8 cellular contexts compared by ENCODE assay signal in genomic region chr15:99250494-99251435, GRCh38. TPM values are rescaled to one million over a fixed set of nuclear protein-coding genes. Genes with fewer than 3 reads are reported as not detected.
DNase-seq lines count a peak whose midpoint lies in the region; ATAC-seq and TF ChIP-seq lines count a peak whose summit lies in the region.

No MANE protein-coding gene starts in this region.

- no peak for TF ChIP-seq CTCF in MM.1S (IDR thresholded peaks at IDR 0.05; ENCODE audit: low read length)
- TF ChIP-seq CTCF in gastroesophageal sphincter (IDR thresholded peaks at IDR 0.05), result no peak
- peak; percentile 43 for TF ChIP-seq CTCF in neutrophil (IDR thresholded peaks at IDR 0.05)

- H3K27ac ChIP-seq in MM.1S (ENCODE audit: low read length) (peak overlapping the region; percentile 65), gastroesophageal sphincter (peak overlapping the region; percentile 94 to 96 (median 94)), neutrophil (peak overlapping the region; percentile 85), substantia nigra (ENCODE audit: low read depth, low read length, poor library complexity, severe bottlenecking) (peak overlapping the region; percentile 93)

- TF ChIP-seq EP300 in gastroesophageal sphincter (IDR thresholded peaks at IDR 0.05), result no peak

- H3K9ac ChIP-seq in MM.1S (ENCODE audit: low read length), result peak overlapping the region; percentile 72

- H3K36me3 ChIP-seq in MM.1S (replicated peaks; ENCODE audit: insufficient read depth, low read length) (no peaks in the 10 kb centered on the region), gastroesophageal sphincter (peaks cover 0 to under 1% of the 10 kb centered on the region in 2 donors), neutrophil (no peaks in the 10 kb centered on the region)

- H3K4me3 ChIP-seq in MM.1S (ENCODE audit: low read length) (peak overlapping the region; percentile 74), gastroesophageal sphincter (peak overlapping the region; percentile 80 to 100), neutrophil (ENCODE audit: low read depth in 1 of 2, low read length in 1 of 2) (peak overlapping the region; percentile 91 to 96)

- H3K4me2 ChIP-seq in MM.1S (ENCODE audit: low read depth, low read length), result peak overlapping the region; percentile 90

- H3K4me1 ChIP-seq in MM.1S (ENCODE audit: low read length) (peaks cover 13% of the 10 kb centered on the region), gastroesophageal sphincter (peaks cover 5 to 58% (median 10%) of the 10 kb centered on the region in 3 donors), neutrophil (ENCODE audit: control insufficient read depth in 1 of 2, insufficient read depth in 1 of 2, low read depth in 1 of 2, low read length in 1 of 2) (peaks cover 33 to 38% of the 10 kb centered on the region in 2 experiments)

- H2AFZ ChIP-seq in MM.1S (ENCODE audit: low read length), result peak overlapping the region; percentile 77

- H3K27me3 ChIP-seq in MM.1S (replicated peaks; ENCODE audit: insufficient read depth, low read length) (no peaks in the 10 kb centered on the region), gastroesophageal sphincter (no peaks in the 10 kb centered on the region), neutrophil (peaks cover 9% of the 10 kb centered on the region)

- ATAC-seq in gastroesophageal sphincter, result peak; percentile 93

- DNase-seq in GDM1 (lab: John Stamatoyannopoulos, UW) (peak; percentile 93), HCEC 1CT (peak; percentile 99), MM.1S (peak; percentile 98), SHP77 treated with DMSO at 0.1 percent for 48 hours (lab: John Stamatoyannopoulos, UW) (peak; percentile 94), substantia nigra (lab: John Stamatoyannopoulos, UW) (peak in 48 of 49 donors; percentile 86 to 100 (median 97))
- peak; percentile 77 to 90 (median 82) for DNase-seq in activated naive CD4-positive, alpha-beta T cell (lab: John Stamatoyannopoulos, UW)

- 0 to 2% methylated on average over 19 to 22 of the region's 51 CpGs for WGBS in gastroesophageal sphincter (ENCODE audit: low coverage in 1 of 2), 2 donors

- no peaks in the 10 kb centered on the region for H3K79me2 ChIP-seq in MM.1S (ENCODE audit: low read length)

- H3F3A ChIP-seq in MM.1S (ENCODE audit: insufficient read depth, low read length), result no peaks in the 10 kb centered on the region

- no peaks in the 10 kb centered on the region for H3K9me2 ChIP-seq in MM.1S (replicated peaks; ENCODE audit: insufficient read depth, low read length)

- TF ChIP-seq POLR2A in gastroesophageal sphincter (IDR thresholded peaks at IDR 0.05), result peak; percentile 83 to 87

- no peaks in the 10 kb centered on the region for H4K20me1 ChIP-seq in MM.1S (ENCODE audit: insufficient read depth, low read length)

- H3K9me3 ChIP-seq in MM.1S (replicated peaks; ENCODE audit: insufficient read depth, low read length), result no peaks in the 10 kb centered on the region
- no peaks in the 10 kb centered on the region for H3K9me3 ChIP-seq in gastroesophageal sphincter
- H3K9me3 ChIP-seq in neutrophil, result no peaks in the 10 kb centered on the region

RNA-seq across cellular contexts. Expression of gene LRRC28, which starts 0.5 kb away (rescaled TPM):
- total RNA-seq in gastroesophageal sphincter, result 10 to 100 TPM; 26.1 to 47.2 (median 28.5) TPM

RNA-seq across cellular contexts. Expression of gene TTC23, which starts 1.4 kb away (rescaled TPM):
- 10 to 100 TPM; 13.7 to 33.3 (median 20.0) TPM for total RNA-seq in gastroesophageal sphincter

Comparison
In these comparisons a context has a peak if more than half of its experiments do, and no peak if none do; other contexts are left out.
1. Peak in every context shown above with its lines: DNase-seq, ATAC-seq, H3K4me3 ChIP-seq and H3K27ac ChIP-seq.